18 cellular contexts compared by ENCODE assay signal in the genomic region with DNA sequence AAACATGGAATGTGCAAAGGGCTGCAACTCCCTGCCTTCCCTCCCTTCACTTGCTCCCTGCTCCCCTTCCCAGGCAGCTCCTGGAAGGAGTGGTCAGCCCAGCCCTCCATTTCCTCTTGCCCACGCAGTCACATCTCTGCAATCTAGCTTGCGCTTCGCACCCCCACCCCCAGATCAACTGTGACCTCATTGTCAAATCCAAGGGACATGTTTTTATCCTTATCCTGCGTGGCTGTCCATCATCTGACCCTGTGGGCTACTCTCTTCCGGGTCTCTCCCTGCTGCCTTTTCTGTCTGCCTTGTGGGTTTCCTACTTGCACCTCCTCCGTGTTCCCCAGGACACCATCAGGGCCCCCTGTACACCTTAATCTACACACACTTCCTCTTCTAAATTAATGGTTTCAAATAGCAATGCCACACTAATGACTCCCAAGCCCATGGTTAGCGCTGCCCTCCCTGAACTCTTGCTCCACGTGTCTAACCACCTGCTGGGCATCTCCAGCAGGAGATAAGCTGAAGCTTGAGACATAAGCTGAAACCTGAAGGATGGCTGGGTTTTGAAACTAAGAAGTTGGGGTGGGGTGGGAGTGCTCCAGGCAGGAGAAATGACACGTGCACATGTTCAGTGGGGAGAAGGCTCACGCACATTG.
DNase-seq lines count a peak whose midpoint lies in the region; ATAC-seq and TF ChIP-seq lines count a peak whose summit lies in the region.
"Had no signal": no experiment of that assay in that cellular context is flagged by ENCODE, and none has a peak within 500 bp of the region (broad histone marks: within the 10 kb centered on the region; RNA-seq: fewer than 3 reads in every experiment).

No MANE protein-coding gene starts in this region.

- no peak overlapping the region for H3K4me3 ChIP-seq in neural progenitor cell
- H3K4me3 ChIP-seq: cardiac muscle cell, heart right ventricle, upper lobe of left lung had no signal

- H3K27me3 ChIP-seq in neural progenitor cell: no peaks in the 10 kb centered on the region
- H3K27me3 ChIP-seq: cardiac muscle cell, heart right ventricle, upper lobe of left lung had no signal

- H3K9me3 ChIP-seq in neural progenitor cell (ENCODE audit: low read depth): no peaks in the 10 kb centered on the region
- H3K9me3 ChIP-seq: upper lobe of left lung had no signal

- peaks cover 23% of the 10 kb centered on the region for H3K4me1 Mint-ChIP-seq in activated naive CD8-positive, alpha-beta T cell treated with anti-CD3 and anti-CD28 coated beads, Interleukin-2, amount 10 ng/mL, durations not matched to agents 7 days and 5 days
- peaks cover 16% of the 10 kb centered on the region for H3K4me1 Mint-ChIP-seq in neural progenitor cell
- H3K4me1 Mint-ChIP-seq in activated T-cell treated with anti-CD3 and anti-CD28 coated beads, Interleukin-2, amount 50 U/mL, for 24 hours (ENCODE audit: low read depth): peaks cover 11% of the 10 kb centered on the region

- peak overlapping the region; percentile 7 for H3K27ac Mint-ChIP-seq in activated naive CD8-positive, alpha-beta T cell treated with anti-CD3 and anti-CD28 coated beads, Interleukin-2, amount 10 ng/mL, durations not matched to agents 7 days and 5 days
- peak overlapping the region; percentile 27 for H3K27ac Mint-ChIP-seq in neural progenitor cell
- H3K27ac Mint-ChIP-seq in activated T-cell treated with anti-CD3 and anti-CD28 coated beads, Interleukin-2, amount 50 U/mL, for 24 hours: no peak overlapping the region

- H3K27me3 Mint-ChIP-seq in activated naive CD8-positive, alpha-beta T cell treated with anti-CD3 and anti-CD28 coated beads, Interleukin-2, amount 10 ng/mL, durations not matched to agents 7 days and 5 days: no peaks in the 10 kb centered on the region
- H3K27me3 Mint-ChIP-seq in neural progenitor cell (ENCODE audit: insufficient read depth, low read depth): peaks cover 2% of the 10 kb centered on the region
- H3K27me3 Mint-ChIP-seq in activated T-cell treated with anti-CD3 and anti-CD28 coated beads, Interleukin-2, amount 50 U/mL, for 24 hours: no peaks in the 10 kb centered on the region

- no peaks in the 10 kb centered on the region for H3K36me3 ChIP-seq in neural progenitor cell
- H3K36me3 ChIP-seq: cardiac muscle cell, heart right ventricle, upper lobe of left lung had no signal

- H3K4me1 ChIP-seq in neural progenitor cell: no peaks in the 10 kb centered on the region
- H3K4me1 ChIP-seq: upper lobe of left lung had no signal

- no peaks in the 10 kb centered on the region for H3K9me3 Mint-ChIP-seq in activated naive CD8-positive, alpha-beta T cell treated with anti-CD3 and anti-CD28 coated beads, Interleukin-2, amount 10 ng/mL, durations not matched to agents 7 days and 5 days
- H3K9me3 Mint-ChIP-seq in neural progenitor cell: peaks cover 2% of the 10 kb centered on the region
- no peaks in the 10 kb centered on the region for H3K9me3 Mint-ChIP-seq in activated T-cell treated with anti-CD3 and anti-CD28 coated beads, Interleukin-2, amount 50 U/mL, for 24 hours

- no peak overlapping the region for H3K4me2 ChIP-seq in neural progenitor cell

- POLR2A ChIA-PET in activated naive CD8-positive, alpha-beta T cell treated with anti-CD3 and anti-CD28 coated beads, Interleukin-2, amount 10 ng/mL, durations not matched to agents 7 days and 5 days (lab: Charles Lee): interaction anchor here (0.6 kb wide), 1 partner anchor 79 kb away, joined by 3 read pairs; no protein-coding TSS in a partner anchor

- H3K79me2 ChIP-seq in neural progenitor cell (ENCODE audit: low read depth): no peaks in the 10 kb centered on the region

- H3K36me3 Mint-ChIP-seq in activated naive CD8-positive, alpha-beta T cell treated with anti-CD3 and anti-CD28 coated beads, Interleukin-2, amount 10 ng/mL, durations not matched to agents 7 days and 5 days: no peaks in the 10 kb centered on the region
- peaks cover 8% of the 10 kb centered on the region for H3K36me3 Mint-ChIP-seq in neural progenitor cell
- H3K36me3 Mint-ChIP-seq in activated T-cell treated with anti-CD3 and anti-CD28 coated beads, Interleukin-2, amount 50 U/mL, for 24 hours (ENCODE audit: low read depth): no peaks in the 10 kb centered on the region

- DNase-seq in NCI-H748 (lab: John Stamatoyannopoulos, UW; ENCODE audit: unreplicated experiment) (peak; percentile 40), NCI-H748 treated with DMSO at 0.1 percent for 48 hours (lab: John Stamatoyannopoulos, UW) (no peak), NCI-H146 treated with DMSO at 0.1 percent for 48 hours (lab: John Stamatoyannopoulos, UW; ENCODE audit: unreplicated experiment) (peak; percentile 70), neural progenitor cell (ENCODE audit: low spot score) (no peak), medulla oblongata (ENCODE audit: extremely low spot score) (no peak), NOMO-1 treated with DMSO at 0.1 percent for 48 hours (lab: John Stamatoyannopoulos, UW; ENCODE audit: unreplicated experiment) (no peak)
- DNase-seq in activated naive CD8-positive, alpha-beta T cell treated with anti-CD3 and anti-CD28 coated beads, Interleukin-2, amount 10 ng/mL, durations not matched to agents 7 days and 5 days: no peak
- no peak for DNase-seq in activated T-cell treated with anti-CD3 and anti-CD28 coated beads, Interleukin-2, amount 50 U/mL, for 24 hours
- DNase-seq: activated CD4-positive, alpha-beta T cell treated with anti-CD3 and anti-CD28 coated beads, Interleukin-2, amount 50 U/mL, for 1 hour; activated T-cell treated with anti-CD3 and anti-CD28 coated beads, Interleukin-2, amount 50 U/mL, for 1 hour; C1 segment of cervical spinal cord; GOT3; heart right ventricle; Kasumi-1; NCI-H446 treated with DMSO at 0.1 percent for 48 hours; stimulated activated naive CD4-positive, alpha-beta T cell treated with Interleukin-2 at 50 U/mL for 16 hours; upper lobe of left lung had no signal

- H2AFZ ChIP-seq in neural progenitor cell (replicated peaks): no peak overlapping the region

- ATAC-seq in activated naive CD8-positive, alpha-beta T cell treated with anti-CD3 and anti-CD28 coated beads, Interleukin-2, amount 10 ng/mL, durations not matched to agents 7 days and 5 days (ENCODE audit: low read depth): no peak

- no peak for TF ChIP-seq CTCF in neural progenitor cell (IDR thresholded peaks at IDR 0.05)

- H4K20me1 ChIP-seq in neural progenitor cell (ENCODE audit: low read depth): no peaks in the 10 kb centered on the region

- no peak overlapping the region for H3K4me3 Mint-ChIP-seq in activated naive CD8-positive, alpha-beta T cell treated with anti-CD3 and anti-CD28 coated beads, Interleukin-2, amount 10 ng/mL, durations not matched to agents 7 days and 5 days
- H3K4me3 Mint-ChIP-seq in neural progenitor cell: no peak overlapping the region
- no peak overlapping the region for H3K4me3 Mint-ChIP-seq in activated T-cell treated with anti-CD3 and anti-CD28 coated beads, Interleukin-2, amount 50 U/mL, for 24 hours

- H3K27ac ChIP-seq in neural progenitor cell: no peak overlapping the region
- H3K27ac ChIP-seq: cardiac muscle cell, heart right ventricle, upper lobe of left lung had no signal

- H3F3A ChIP-seq in neural progenitor cell (ENCODE audit: low read depth): no peaks in the 10 kb centered on the region

- H3K9ac ChIP-seq in neural progenitor cell: no peak overlapping the region

Comparison
In these comparisons a context has a peak if more than half of its experiments do, and no peak if none do; other contexts are left out.
1. DNase-seq: peak in NCI-H748 (single experiment) and NCI-H146 treated with DMSO at 0.1 percent for 48 hours (single experiment); none in NCI-H748 treated with DMSO at 0.1 percent for 48 hours (single experiment), activated naive CD8-positive, alpha-beta T cell treated with anti-CD3 and anti-CD28 coated beads, Interleukin-2, amount 10 ng/mL, durations not matched to agents 7 days and 5 days (single experiment), neural progenitor cell (single experiment), activated T-cell treated with anti-CD3 and anti-CD28 coated beads, Interleukin-2, amount 50 U/mL, for 24 hours (single experiment), medulla oblongata (single experiment) and NOMO-1 treated with DMSO at 0.1 percent for 48 hours (single experiment).